1 cellular context compared by ENCODE assay signal in genomic region chr19:10687518-10688288, GRCh38.
TF ChIP-seq lines count a peak whose summit lies in the region.

No MANE protein-coding gene starts in this region.

TF ChIP-seq in K562, 482 proteins besides CTCF, POLR2A, EP300 and RAD21:
- TF ChIP-seq, protein P1, sequence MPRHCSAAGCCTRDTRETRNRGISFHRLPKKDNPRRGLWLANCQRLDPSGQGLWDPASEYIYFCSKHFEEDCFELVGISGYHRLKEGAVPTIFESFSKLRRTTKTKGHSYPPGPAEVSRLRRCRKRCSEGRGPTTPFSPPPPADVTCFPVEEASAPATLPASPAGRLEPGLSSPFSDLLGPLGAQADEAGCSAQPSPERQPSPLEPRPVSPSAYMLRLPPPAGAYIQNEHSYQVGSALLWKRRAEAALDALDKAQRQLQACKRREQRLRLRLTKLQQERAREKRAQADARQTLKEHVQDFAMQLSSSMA (CRISPR knock-in tag; IDR thresholded peaks at IDR 0.05): no peak
- TF ChIP-seq CREB3 (tag; conservative IDR thresholded peaks at IDR 0.05; ENCODE audit: low read depth) (no peak), ZNF785 (CRISPR knock-in tag; IDR thresholded peaks at IDR 0.05) (no peak), POLR2AphosphoS5 (IDR thresholded peaks at IDR 0.05; ENCODE audit: control insufficient read depth, insufficient read depth, low read depth, low read length) (peak; percentile 33; the same call in 1 of the 2 replicates), PML (IDR thresholded peaks at IDR 0.05; ENCODE audit: low read length) (peak; percentile 34; the same call in 1 of the 2 replicates), ZNF76 (CRISPR knock-in tag; IDR thresholded peaks at IDR 0.05; ENCODE audit: borderline replicate concordance) (no peak), POLR2G (IDR thresholded peaks at IDR 0.05; ENCODE audit: low read depth, low read length) (peak; percentile 44; the same call in 1 of the 2 replicates), PTTG1 (tag; IDR thresholded peaks at IDR 0.05; ENCODE audit: low read depth) (no peak), XRCC4 (IDR thresholded peaks at IDR 0.05; ENCODE audit: extremely low read depth, insufficient read depth, insufficient read length) (no peak), NFIC (IDR thresholded peaks at IDR 0.05) (no peak), SRF (CRISPR knock-in tag; IDR thresholded peaks at IDR 0.05) (no peak), OTX1 (CRISPR knock-in tag; IDR thresholded peaks at IDR 0.05) (no peak), CSDE1 (IDR thresholded peaks at IDR 0.05) (no peak), POLR2B (IDR thresholded peaks at IDR 0.05; ENCODE audit: low read depth, partially characterized antibody) (peak; percentile 17), SUPT5H (IDR thresholded peaks at IDR 0.05) (peak; percentile 51), EGR1 (conservative IDR thresholded peaks at IDR 0.05) (0 out of 2 replicates have a peak, but pooled peaks have one; percentile 13), RBM22 (IDR thresholded peaks at IDR 0.05; ENCODE audit: low read depth, low read length, poor library complexity, severe bottlenecking) (peak; percentile 84), HMGN3 (IDR thresholded peaks at IDR 0.05; ENCODE audit: borderline replicate concordance, extremely low read depth, insufficient read length, low read depth, low read length) (peak; percentile 24), ZBTB33 (CRISPR knock-in tag; IDR thresholded peaks at IDR 0.05) (no peak), BMI1 (IDR thresholded peaks at IDR 0.05; ENCODE audit: low read length) (no peak), MCM3 (IDR thresholded peaks at IDR 0.05) (no peak), ZNF146 (CRISPR knock-in tag; IDR thresholded peaks at IDR 0.05; ENCODE audit: unreplicated experiment) (no peak), EP400 (IDR thresholded peaks at IDR 0.05) (no peak), SP1 (CRISPR knock-in tag; IDR thresholded peaks at IDR 0.05) (no peak), NFXL1 (CRISPR knock-in tag; IDR thresholded peaks at IDR 0.05) (no peak), ZNF253 (CRISPR knock-in tag; conservative IDR thresholded peaks at IDR 0.05) (no peak), NCOA1 (IDR thresholded peaks at IDR 0.05; ENCODE audit: low read depth) (no peak), ZKSCAN1 (IDR thresholded peaks at IDR 0.05; ENCODE audit: low read depth, low read length) (no peak), ZNF551 (CRISPR knock-in tag; IDR thresholded peaks at IDR 0.05) (no peak), HNRNPLL (IDR thresholded peaks at IDR 0.05; ENCODE audit: low read depth, low read length, poor library complexity, severe bottlenecking) (no peak), PHF20 (IDR thresholded peaks at IDR 0.05; ENCODE audit: partially characterized antibody) (no peak), ARID3A (IDR thresholded peaks at IDR 0.05; ENCODE audit: borderline replicate concordance, low read depth, low read length) (no peak), KDM5B (IDR thresholded peaks at IDR 0.05; ENCODE audit: insufficient replicate concordance, low read depth, low read length) (no peak), ZNF280A (IDR thresholded peaks at IDR 0.05; ENCODE audit: low read depth, partially characterized antibody) (no peak), MYNN (IDR thresholded peaks at IDR 0.05) (no peak), MYNN (CRISPR knock-in tag; IDR thresholded peaks at IDR 0.05) (no peak), MLLT1 (IDR thresholded peaks at IDR 0.05) (no peak), POLR3A (IDR thresholded peaks at IDR 0.05; ENCODE audit: borderline replicate concordance, extremely low read depth, insufficient read depth, insufficient read length) (no peak), IRF1 (CRISPR knock-in tag; IDR thresholded peaks at IDR 0.05; ENCODE audit: borderline replicate concordance) (no peak), TFAP4 (CRISPR knock-in tag; IDR thresholded peaks at IDR 0.05; ENCODE audit: borderline replicate concordance) (no peak), ADNP (tag; IDR thresholded peaks at IDR 0.05) (no peak)
- TF ChIP-seq, protein P2, sequence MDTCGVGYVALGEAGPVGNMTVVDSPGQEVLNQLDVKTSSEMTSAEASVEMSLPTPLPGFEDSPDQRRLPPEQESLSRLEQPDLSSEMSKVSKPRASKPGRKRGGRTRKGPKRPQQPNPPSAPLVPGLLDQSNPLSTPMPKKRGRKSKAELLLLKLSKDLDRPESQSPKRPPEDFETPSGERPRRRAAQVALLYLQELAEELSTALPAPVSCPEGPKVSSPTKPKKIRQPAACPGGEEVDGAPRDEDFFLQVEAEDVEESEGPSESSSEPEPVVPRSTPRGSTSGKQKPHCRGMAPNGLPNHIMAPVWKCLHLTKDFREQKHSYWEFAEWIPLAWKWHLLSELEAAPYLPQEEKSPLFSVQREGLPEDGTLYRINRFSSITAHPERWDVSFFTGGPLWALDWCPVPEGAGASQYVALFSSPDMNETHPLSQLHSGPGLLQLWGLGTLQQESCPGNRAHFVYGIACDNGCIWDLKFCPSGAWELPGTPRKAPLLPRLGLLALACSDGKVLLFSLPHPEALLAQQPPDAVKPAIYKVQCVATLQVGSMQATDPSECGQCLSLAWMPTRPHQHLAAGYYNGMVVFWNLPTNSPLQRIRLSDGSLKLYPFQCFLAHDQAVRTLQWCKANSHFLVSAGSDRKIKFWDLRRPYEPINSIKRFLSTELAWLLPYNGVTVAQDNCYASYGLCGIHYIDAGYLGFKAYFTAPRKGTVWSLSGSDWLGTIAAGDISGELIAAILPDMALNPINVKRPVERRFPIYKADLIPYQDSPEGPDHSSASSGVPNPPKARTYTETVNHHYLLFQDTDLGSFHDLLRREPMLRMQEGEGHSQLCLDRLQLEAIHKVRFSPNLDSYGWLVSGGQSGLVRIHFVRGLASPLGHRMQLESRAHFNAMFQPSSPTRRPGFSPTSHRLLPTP (IDR thresholded peaks at IDR 0.05; ENCODE audit: borderline replicate concordance, extremely low read depth, insufficient read length): no peak
- TF ChIP-seq, protein P3, sequence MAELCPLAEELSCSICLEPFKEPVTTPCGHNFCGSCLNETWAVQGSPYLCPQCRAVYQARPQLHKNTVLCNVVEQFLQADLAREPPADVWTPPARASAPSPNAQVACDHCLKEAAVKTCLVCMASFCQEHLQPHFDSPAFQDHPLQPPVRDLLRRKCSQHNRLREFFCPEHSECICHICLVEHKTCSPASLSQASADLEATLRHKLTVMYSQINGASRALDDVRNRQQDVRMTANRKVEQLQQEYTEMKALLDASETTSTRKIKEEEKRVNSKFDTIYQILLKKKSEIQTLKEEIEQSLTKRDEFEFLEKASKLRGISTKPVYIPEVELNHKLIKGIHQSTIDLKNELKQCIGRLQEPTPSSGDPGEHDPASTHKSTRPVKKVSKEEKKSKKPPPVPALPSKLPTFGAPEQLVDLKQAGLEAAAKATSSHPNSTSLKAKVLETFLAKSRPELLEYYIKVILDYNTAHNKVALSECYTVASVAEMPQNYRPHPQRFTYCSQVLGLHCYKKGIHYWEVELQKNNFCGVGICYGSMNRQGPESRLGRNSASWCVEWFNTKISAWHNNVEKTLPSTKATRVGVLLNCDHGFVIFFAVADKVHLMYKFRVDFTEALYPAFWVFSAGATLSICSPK (IDR thresholded peaks at IDR 0.05; ENCODE audit: borderline replicate concordance): no peak
- TF ChIP-seq, protein P4, sequence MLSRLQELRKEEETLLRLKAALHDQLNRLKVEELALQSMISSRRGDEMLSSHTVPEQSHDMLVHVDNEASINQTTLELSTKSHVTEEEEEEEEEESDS (CRISPR knock-in tag; IDR thresholded peaks at IDR 0.05): no peak
- TF ChIP-seq, protein P5, sequence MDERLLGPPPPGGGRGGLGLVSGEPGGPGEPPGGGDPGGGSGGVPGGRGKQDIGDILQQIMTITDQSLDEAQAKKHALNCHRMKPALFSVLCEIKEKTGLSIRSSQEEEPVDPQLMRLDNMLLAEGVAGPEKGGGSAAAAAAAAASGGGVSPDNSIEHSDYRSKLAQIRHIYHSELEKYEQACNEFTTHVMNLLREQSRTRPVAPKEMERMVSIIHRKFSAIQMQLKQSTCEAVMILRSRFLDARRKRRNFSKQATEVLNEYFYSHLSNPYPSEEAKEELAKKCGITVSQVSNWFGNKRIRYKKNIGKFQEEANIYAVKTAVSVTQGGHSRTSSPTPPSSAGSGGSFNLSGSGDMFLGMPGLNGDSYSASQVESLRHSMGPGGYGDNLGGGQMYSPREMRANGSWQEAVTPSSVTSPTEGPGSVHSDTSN (CRISPR knock-in tag; IDR thresholded peaks at IDR 0.05; ENCODE audit: low read depth): no peak
- TF ChIP-seq, protein P5 (tag; conservative IDR thresholded peaks at IDR 0.05; ENCODE audit: low read depth): no peak
- TF ChIP-seq, protein P6, sequence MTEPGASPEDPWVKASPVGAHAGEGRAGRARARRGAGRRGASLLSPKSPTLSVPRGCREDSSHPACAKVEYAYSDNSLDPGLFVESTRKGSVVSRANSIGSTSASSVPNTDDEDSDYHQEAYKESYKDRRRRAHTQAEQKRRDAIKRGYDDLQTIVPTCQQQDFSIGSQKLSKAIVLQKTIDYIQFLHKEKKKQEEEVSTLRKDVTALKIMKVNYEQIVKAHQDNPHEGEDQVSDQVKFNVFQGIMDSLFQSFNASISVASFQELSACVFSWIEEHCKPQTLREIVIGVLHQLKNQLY (CRISPR knock-in tag; conservative IDR thresholded peaks at IDR 0.05): no peak
TF ChIP-seq in K562: peak in this region for 8.
